8 cellular contexts compared by ENCODE assay signal in the genomic region with DNA sequence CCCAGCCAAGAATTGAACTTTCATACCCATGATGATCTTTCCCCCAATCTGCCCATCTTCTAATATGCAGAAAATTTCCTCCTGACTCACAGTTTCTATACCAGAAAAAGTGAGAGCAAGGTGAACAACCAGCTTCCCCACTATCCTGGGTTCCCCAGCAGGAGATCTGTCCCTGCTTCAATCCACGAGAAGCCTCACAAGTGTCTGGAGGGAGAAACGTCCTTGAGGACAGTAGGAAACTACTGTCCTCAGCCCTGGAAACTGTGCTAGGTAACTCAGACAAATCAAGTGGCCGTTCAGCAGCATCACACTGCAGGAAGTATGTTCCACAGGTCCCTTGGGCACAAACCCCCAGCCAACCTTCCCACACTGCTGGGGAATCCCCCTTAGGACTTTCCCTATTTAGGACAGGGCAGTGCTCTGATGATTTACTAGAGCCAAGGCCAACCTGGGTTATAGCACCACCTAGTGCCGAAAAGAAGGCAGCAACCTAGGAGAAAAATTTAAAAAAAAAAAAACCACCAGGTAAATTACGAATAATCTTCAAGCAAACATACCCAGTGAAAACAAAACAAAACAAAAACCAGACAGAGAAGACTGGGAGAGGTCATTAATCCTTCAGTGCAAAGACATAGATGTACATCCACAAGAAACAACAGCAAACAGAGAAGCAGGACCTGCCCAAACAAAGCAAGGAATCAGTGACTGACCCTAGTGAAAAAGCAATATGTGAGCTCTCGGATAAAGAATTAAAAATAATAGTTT. TPM values are rescaled to one million over a fixed set of nuclear protein-coding genes. Genes with fewer than 3 reads are reported as not detected.
DNase-seq lines count a peak whose midpoint lies in the region; ATAC-seq and TF ChIP-seq lines count a peak whose summit lies in the region.

No MANE protein-coding gene starts in this region.

- H3K27me3 Mint-ChIP-seq in brain: peaks cover 3% of the 10 kb centered on the region

- DNase-seq in NCI-H2081 (lab: John Stamatoyannopoulos, UW) (peak; percentile 8 to 24), NCI-H2081 treated with DMSO at 0.1 percent for 48 hours (lab: John Stamatoyannopoulos, UW) (no peak), NCI-H2171 treated with DMSO at 0.1 percent for 48 hours (lab: John Stamatoyannopoulos, UW) (peak; percentile 27), lower lobe of right lung (no peak), nucleus accumbens (lab: John Stamatoyannopoulos, UW) (no peak)

- H3K27ac Mint-ChIP-seq in brain: no peak overlapping the region

- intact Hi-C loops in lower lobe of right lung (cut with DNase I): loop anchor here (10.0 kb wide), 1 partner anchor 417 kb away; no protein-coding TSS in a partner anchor

- H3K27me3 ChIP-seq in lower lobe of right lung (ENCODE audit: low read depth): no peaks in the 10 kb centered on the region

- no peaks in the 10 kb centered on the region for H3K36me3 ChIP-seq in lower lobe of right lung

- no peaks in the 10 kb centered on the region for H3K36me3 Mint-ChIP-seq in brain

- peaks cover 6 to 52% (median 21%) of the 10 kb centered on the region in 5 experiments for H3K9me3 Mint-ChIP-seq in brain

- H3K9me3 ChIP-seq in lower lobe of right lung: no peaks in the 10 kb centered on the region

- no peak overlapping the region for H3K27ac ChIP-seq in lower lobe of right lung

- no peak overlapping the region for H3K4me3 ChIP-seq in lower lobe of right lung

- no peak overlapping the region for H3K4me3 Mint-ChIP-seq in brain

- TF ChIP-seq CTCF in brain (conservative IDR thresholded peaks at IDR 0.05) (peak; percentile 51 to 61), lower lobe of right lung (IDR thresholded peaks at IDR 0.05) (peak; percentile 67)

- no peaks in the 10 kb centered on the region for H3K4me1 ChIP-seq in lower lobe of right lung

- H3K4me1 Mint-ChIP-seq in brain: no peaks in the 10 kb centered on the region

- ATAC-seq in GM18519 (IDR thresholded peaks at IDR 0.05; ENCODE audit: low FRiP score, unreplicated experiment): peak; percentile 97
- ATAC-seq in HG02884 (IDR thresholded peaks at IDR 0.05; ENCODE audit: unreplicated experiment): peak; percentile 99
- peak; percentile 85 to 87 for ATAC-seq in lower lobe of right lung

RNA-seq across cellular contexts. Expression of a gene that starts 36.0 kb away (rescaled TPM):
- polyA plus RNA-seq in brain (ENCODE audit: insufficient read depth, low read depth, low replicate concordance): not detected
- total RNA-seq in lower lobe of right lung: not detected

RNA-seq across cellular contexts. Expression of a gene that starts 54.6 kb away (rescaled TPM):
- not detected for polyA plus RNA-seq in brain (ENCODE audit: insufficient read depth, low read depth, low replicate concordance)
- not detected for total RNA-seq in lower lobe of right lung

Comparison
In these comparisons a context has a peak if more than half of its experiments do, and no peak if none do; other contexts are left out.
1. DNase-seq: peak in NCI-H2081 (2 of 2) and NCI-H2171 treated with DMSO at 0.1 percent for 48 hours (single experiment); none in NCI-H2081 treated with DMSO at 0.1 percent for 48 hours (single experiment), lower lobe of right lung (single experiment) and nucleus accumbens (0 of 56).
2. Peak in every context shown above with its lines, with median percentiles within 50 percentile points of each other: ATAC-seq.